In the genomic region with DNA sequence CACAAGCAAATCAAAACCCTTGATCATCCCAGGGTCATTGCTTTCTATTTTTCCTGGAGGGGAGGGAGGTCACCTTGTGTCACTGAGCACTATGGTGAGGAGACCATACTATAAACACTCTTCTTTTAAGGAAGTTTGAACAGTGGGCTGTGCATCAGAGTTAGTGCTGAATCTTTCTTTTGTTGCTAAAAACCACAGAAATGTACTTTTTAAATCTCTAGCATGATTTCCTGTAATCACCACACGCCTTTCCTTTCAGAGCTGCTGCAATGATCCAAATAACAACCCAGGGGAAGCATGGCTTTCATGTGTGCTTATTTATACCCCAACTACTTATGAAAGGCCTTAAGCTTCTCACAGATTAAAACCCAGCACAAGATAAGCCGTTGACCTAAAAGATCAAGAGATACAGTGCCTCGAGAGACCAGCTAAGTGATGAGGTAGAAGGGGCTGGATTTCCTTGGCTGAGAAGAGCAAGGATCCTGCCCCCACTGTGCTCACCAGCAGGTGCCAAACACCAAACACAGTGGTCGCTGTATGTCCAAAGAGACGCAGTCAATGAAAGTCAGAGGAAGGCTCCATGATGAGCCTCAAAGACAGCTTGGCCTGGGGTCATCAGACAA, we compare ENCODE assay signal across 9 cellular contexts. TPM values are rescaled to one million over a fixed set of nuclear protein-coding genes. Genes with fewer than 3 reads are reported as not detected.
A peak's percentile ranks its signal among the peaks of the same experiment; 100 is the strongest.
DNase-seq lines count a peak whose midpoint lies in the region; ATAC-seq and TF ChIP-seq lines count a peak whose summit lies in the region.
"Had no signal": no experiment of that assay in that cellular context is flagged by ENCODE, and none has a peak within 500 bp of the region (broad histone marks: within the 10 kb centered on the region; RNA-seq: fewer than 3 reads in every experiment).

No MANE protein-coding gene starts in this region.

- H3K4me3 ChIP-seq in fibroblast of the aortic adventitia (ENCODE audit: low read depth, low read length) = no peak overlapping the region
- H3K4me3 ChIP-seq in GM23338 = no peak overlapping the region
- no peak overlapping the region for H3K4me3 ChIP-seq in aorta (ENCODE audit: low read length in 2 of 2)

- H3F3A ChIP-seq in GM23338 (replicated peaks; ENCODE audit: low read depth) = no peaks in the 10 kb centered on the region

- peaks cover 22% of the 10 kb centered on the region for H3K9me2 ChIP-seq in GM23338 (ENCODE audit: insufficient read depth)

- H3K9me3 Mint-ChIP-seq in GM23338 = no peaks in the 10 kb centered on the region

- no peak overlapping the region for H3K4me3 Mint-ChIP-seq in GM23338

- ATAC-seq in left cardiac atrium (peak; percentile 57 to 78), Right ventricle myocardium superior (ENCODE audit: poor library complexity) (no peak), GM23338 (no peak), aorta (ENCODE audit: low FRiP score) (no peak)

- DNase-seq in left cardiac atrium (no peak), Right ventricle myocardium superior (no peak), fibroblast of the aortic adventitia (ENCODE audit: low read depth) (peak; percentile 48), GM23338 (ENCODE audit: low spot score) (no peak), aorta (no peak), DMS53 treated with DMSO at 0.1 percent for 48 hours (lab: John Stamatoyannopoulos, UW; ENCODE audit: unreplicated experiment) (no peak)
- DNase-seq in activated CD8-positive, alpha-beta memory T cell treated with anti-CD3 and anti-CD28 coated beads, Interleukin-2, amount 50 U/mL, for 1 hour (ENCODE audit: extremely low read depth) = peak; percentile 24
- DNase-seq: NK-92 treated with Interleukin-12 subunit alpha and Interleukin-12 subunit beta, amount 100 ng/mL, for 24 hours had no signal

- H4K20me1 ChIP-seq in GM23338 (replicated peaks; ENCODE audit: insufficient read depth) = no peaks in the 10 kb centered on the region; the same call in 1 of the 2 replicates

- H3K4me2 ChIP-seq in GM23338 = no peak overlapping the region

- H3K27ac ChIP-seq in temporal lobe (ENCODE audit: low read depth, low read length) (peak overlapping the region; percentile 64), GM23338 (ENCODE audit: low read depth) (no peak overlapping the region), aorta (ENCODE audit: low read depth in 1 of 2, low read length in 2 of 2) (no peak overlapping the region)

- no peak for TF ChIP-seq CTCF in fibroblast of the aortic adventitia (IDR thresholded peaks at IDR 0.05; ENCODE audit: insufficient read depth, low read length)
- no peak for TF ChIP-seq CTCF in GM23338 (conservative IDR thresholded peaks at IDR 0.05; ENCODE audit: low read depth in 2 of 2)

- H3K27me3 Mint-ChIP-seq in GM23338 (ENCODE audit: insufficient read depth, low read depth, poor library complexity) = peaks cover 4% of the 10 kb centered on the region

- H3K27ac Mint-ChIP-seq in GM23338 = no peak overlapping the region

- H3K4me1 ChIP-seq in GM23338 (ENCODE audit: insufficient read depth) = no peaks in the 10 kb centered on the region
- H3K4me1 ChIP-seq in aorta (ENCODE audit: control insufficient read depth in 1 of 2, insufficient read depth in 2 of 2, low read length in 2 of 2) = no peaks in the 10 kb centered on the region

- H3K27me3 ChIP-seq in GM23338 (ENCODE audit: insufficient read depth) (no peaks in the 10 kb centered on the region), aorta (ENCODE audit: control insufficient read depth in 1 of 2, insufficient read depth in 2 of 2, low read length in 1 of 2) (no peaks in the 10 kb centered on the region)

- WGBS in aorta, 2 donors = 57 to 58% methylated on average over 5 of the region's 5 CpGs

- intact Hi-C loops in left cardiac atrium (cut with DNase I) = no loop called here
- intact Hi-C loops in Right ventricle myocardium superior (cut with DNase I) = no loop called here
- intact Hi-C loops in aorta (cut with DNase I) = no loop called here

- H3K9me3 ChIP-seq in aorta (ENCODE audit: control insufficient read depth, low read length) = no peaks in the 10 kb centered on the region

- H3K36me3 ChIP-seq in GM23338 (ENCODE audit: insufficient read depth) = no peaks in the 10 kb centered on the region
- H3K36me3 ChIP-seq in aorta (ENCODE audit: control insufficient read depth in 1 of 2, insufficient read depth in 2 of 2, low read length in 1 of 2) = no peaks in the 10 kb centered on the region

- H3K4me1 Mint-ChIP-seq in GM23338 = no peaks in the 10 kb centered on the region

- H3K36me3 Mint-ChIP-seq in GM23338 (ENCODE audit: low read depth) = no peaks in the 10 kb centered on the region

- H3K79me2 ChIP-seq in GM23338 (replicated peaks; ENCODE audit: insufficient read depth) = no peaks in the 10 kb centered on the region

- no peak overlapping the region for H2AFZ ChIP-seq in GM23338

TF ChIP-seq in GM23338, 12 proteins besides CTCF, POLR2A, EP300 and RAD21 (continues in another document):
- TF ChIP-seq POLR2AphosphoS5 (IDR thresholded peaks at IDR 0.05; ENCODE audit: low read depth) (no peak), CREB1 (CRISPR knock-in tag; IDR thresholded peaks at IDR 0.05; ENCODE audit: low read depth) (no peak), STAT1 (IDR thresholded peaks at IDR 0.05; ENCODE audit: unreplicated experiment) (no peak), ZNF114 (CRISPR knock-in tag; IDR thresholded peaks at IDR 0.05) (no peak), EZH2phosphoT487 (IDR thresholded peaks at IDR 0.05; ENCODE audit: unreplicated experiment) (no peak), ZNF331 (CRISPR knock-in tag; IDR thresholded peaks at IDR 0.05; ENCODE audit: low read depth) (no peak)
- TF ChIP-seq, protein P1, sequence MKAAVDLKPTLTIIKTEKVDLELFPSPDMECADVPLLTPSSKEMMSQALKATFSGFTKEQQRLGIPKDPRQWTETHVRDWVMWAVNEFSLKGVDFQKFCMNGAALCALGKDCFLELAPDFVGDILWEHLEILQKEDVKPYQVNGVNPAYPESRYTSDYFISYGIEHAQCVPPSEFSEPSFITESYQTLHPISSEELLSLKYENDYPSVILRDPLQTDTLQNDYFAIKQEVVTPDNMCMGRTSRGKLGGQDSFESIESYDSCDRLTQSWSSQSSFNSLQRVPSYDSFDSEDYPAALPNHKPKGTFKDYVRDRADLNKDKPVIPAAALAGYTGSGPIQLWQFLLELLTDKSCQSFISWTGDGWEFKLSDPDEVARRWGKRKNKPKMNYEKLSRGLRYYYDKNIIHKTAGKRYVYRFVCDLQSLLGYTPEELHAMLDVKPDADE (IDR thresholded peaks at IDR 0.05) = no peak

RNA-seq across cellular contexts. Expression of a gene that starts 34.7 kb away (rescaled TPM):
- total RNA-seq in left cardiac atrium (1 to 10 TPM in 1 of 2 donors, under 1 TPM in 1; 0.91 to 1.3 TPM), Right ventricle myocardium superior (0.56 TPM), fibroblast of the aortic adventitia (ENCODE audit: low replicate concordance) (0.33 and 1.6 TPM in 2 replicates), temporal lobe (under 0.01 TPM), aorta (1 to 10 TPM; 1.1 to 2.2 TPM)
- 12.1 and 15.7 TPM in 2 replicates for total RNA-seq in GM23338 (2014; rRNA removed; shearing (Covaris generic))
- polyA plus RNA-seq in GM23338 (2016; fragmentation: Nextera tagmentation; extraction: Ambion mirVana) (5.5 and 6.0 TPM in 2 replicates), aorta (1 to 10 TPM in 1 of 2 donors, under 1 TPM in 1; 0.23 to 1.4 TPM)

RNA-seq across cellular contexts. Expression of a gene that starts 59.3 kb away (rescaled TPM):
- total RNA-seq in left cardiac atrium (100 to 1,000 TPM; 751 to 893 TPM), Right ventricle myocardium superior (417 TPM), fibroblast of the aortic adventitia (ENCODE audit: low replicate concordance) (3,849 and 4,291 TPM in 2 replicates), temporal lobe (2,188 TPM), aorta (1,000 to 10,000 TPM in 1 of 2 donors, 100 to 1,000 TPM in 1; 876 to 1,016 TPM)
- 834 and 976 TPM in 2 replicates for total RNA-seq in GM23338 (2014; rRNA removed; shearing (Covaris generic))
- polyA plus RNA-seq in GM23338 (2016; fragmentation: Nextera tagmentation; extraction: Ambion mirVana) (2,942 and 3,166 TPM in 2 replicates), aorta (1,000 to 10,000 TPM; 1,527 to 2,217 TPM)

Comparison
In these comparisons a context has a peak if more than half of its experiments do, and no peak if none do; other contexts are left out.
1. ATAC-seq: peak in left cardiac atrium (2 of 2); none in Right ventricle myocardium superior (single experiment), GM23338 (single experiment) and aorta (single experiment).
2. DNase-seq: peak in activated CD8-positive, alpha-beta memory T cell treated with anti-CD3 and anti-CD28 coated beads, Interleukin-2, amount 50 U/mL, for 1 hour (single experiment) and fibroblast of the aortic adventitia (single experiment); none in left cardiac atrium (single experiment), Right ventricle myocardium superior (single experiment), GM23338 (single experiment), aorta (0 of 2) and DMS53 treated with DMSO at 0.1 percent for 48 hours (single experiment).